11 cellular contexts compared by ENCODE assay signal in genomic region chr12:32586390-32586789, GRCh38.
DNase-seq lines count a peak whose midpoint lies in the region; ATAC-seq and TF ChIP-seq lines count a peak whose summit lies in the region.
"Had no signal": no experiment of that assay in that cellular context is flagged by ENCODE, and none has a peak within 500 bp of the region (broad histone marks: within the 10 kb centered on the region; RNA-seq: fewer than 3 reads in every experiment).

No MANE protein-coding gene starts in this region.

- TF ChIP-seq CTCF in PC-3 (conservative IDR thresholded peaks at IDR 0.05; ENCODE audit: low read depth, low read length) = no peak

- H3K9me3 Mint-ChIP-seq in T-helper 2 cell treated with Interferon-gamma antibody and Interleukin-4, amounts not matched to agents 5 μg/mL and 100 μg/mL, for 36 hours = peaks cover 14% of the 10 kb centered on the region
- H3K9me3 Mint-ChIP-seq in stimulated activated naive CD8-positive, alpha-beta T cell treated with anti-CD3 and anti-CD28 coated beads, Interleukin-15, Interleukin-2, amounts not matched to agents 100 ng/mL and 50 ng/mL, for 24 hours = no peaks in the 10 kb centered on the region

- intact Hi-C loops in PC-3 (cut with micrococcal nuclease) = no loop called here

- H3K9me2 ChIP-seq in PC-3 (replicated peaks; ENCODE audit: low read length) = no peaks in the 10 kb centered on the region

- H3K27me3 Mint-ChIP-seq in T-helper 2 cell treated with Interferon-gamma antibody and Interleukin-4, amounts not matched to agents 5 μg/mL and 100 μg/mL, for 36 hours (ENCODE audit: low read depth) = no peaks in the 10 kb centered on the region
- no peaks in the 10 kb centered on the region for H3K27me3 Mint-ChIP-seq in stimulated activated naive CD8-positive, alpha-beta T cell treated with anti-CD3 and anti-CD28 coated beads, Interleukin-15, Interleukin-2, amounts not matched to agents 100 ng/mL and 50 ng/mL, for 24 hours

- no TSS peak for BruUV-seq in PC-3 (replicated peaks; lab: Mats Ljungman, UMichigan)

- H3K4me1 ChIP-seq in PC-3 (ENCODE audit: insufficient read depth, low read length) = peaks cover 6% of the 10 kb centered on the region

- H3K27me3 ChIP-seq in PC-3 (ENCODE audit: low read length) = no peaks in the 10 kb centered on the region

- H4K20me1 ChIP-seq in PC-3 (ENCODE audit: low read length) = no peaks in the 10 kb centered on the region

- no peak overlapping the region for H2AFZ ChIP-seq in PC-3 (ENCODE audit: low read length)

- H3K9ac ChIP-seq in PC-3 (ENCODE audit: low read length) = no peak overlapping the region

- H3K36me3 ChIP-seq in PC-3 (ENCODE audit: low read depth, low read length) = no peaks in the 10 kb centered on the region

- H3K4me3 Mint-ChIP-seq in T-helper 2 cell treated with Interferon-gamma antibody and Interleukin-4, amounts not matched to agents 5 μg/mL and 100 μg/mL, for 36 hours = peak overlapping the region; percentile 25
- no peak overlapping the region for H3K4me3 Mint-ChIP-seq in stimulated activated naive CD8-positive, alpha-beta T cell treated with anti-CD3 and anti-CD28 coated beads, Interleukin-15, Interleukin-2, amounts not matched to agents 100 ng/mL and 50 ng/mL, for 24 hours

- H3K27ac ChIP-seq in PC-3 (ENCODE audit: low read length) = no peak overlapping the region
- H3K27ac ChIP-seq: A549 had no signal

- no peaks in the 10 kb centered on the region for H3K79me2 ChIP-seq in PC-3 (ENCODE audit: low read length)

- H3K4me2 ChIP-seq in PC-3 (ENCODE audit: low read length) = no peak overlapping the region
- H3K4me2 ChIP-seq: A549 had no signal

- H3K4me1 Mint-ChIP-seq in T-helper 2 cell treated with Interferon-gamma antibody and Interleukin-4, amounts not matched to agents 5 μg/mL and 100 μg/mL, for 36 hours (ENCODE audit: low read depth) = peaks cover 54% of the 10 kb centered on the region
- peaks cover 64% of the 10 kb centered on the region for H3K4me1 Mint-ChIP-seq in stimulated activated naive CD8-positive, alpha-beta T cell treated with anti-CD3 and anti-CD28 coated beads, Interleukin-15, Interleukin-2, amounts not matched to agents 100 ng/mL and 50 ng/mL, for 24 hours (ENCODE audit: low read depth)

- DNase-seq in T-helper 2 cell treated with Interferon-gamma antibody and Interleukin-4, amounts not matched to agents 5 μg/mL and 100 μg/mL, for 36 hours (ENCODE audit: low spot score) = peak; percentile 45
- no peak for DNase-seq in T-helper 2 cell
- DNase-seq in PC-3 = peak; percentile 49
- peak; percentile 83 to 95 for DNase-seq in dermis microvascular lymphatic vessel endothelial cell (ENCODE audit: low read depth in 2 of 2)
- DNase-seq in activated CD4-positive, CD25-positive, alpha-beta regulatory T cell treated with anti-CD3 and anti-CD28 coated beads, Interleukin-2, amount 50 U/mL, for 72 hours = no peak
- DNase-seq: activated CD4-positive, CD25-positive, alpha-beta regulatory T cell; NCI-H774 had no signal

- POLR2A ChIA-PET in PC-3 (lab: Charles Lee; ENCODE audit: unreplicated experiment) = no interaction called here

- no peaks in the 10 kb centered on the region for H3F3A ChIP-seq in PC-3 (ENCODE audit: low read length, unreplicated experiment)

- no peaks in the 10 kb centered on the region for H3K9me3 ChIP-seq in PC-3 (ENCODE audit: low read length)
- H3K9me3 ChIP-seq: A549 had no signal

- H3K4me3 ChIP-seq in PC-3 (ENCODE audit: low read length) = no peak overlapping the region
- H3K4me3 ChIP-seq: A549 had no signal

- peaks cover 17% of the 10 kb centered on the region for H3K36me3 Mint-ChIP-seq in T-helper 2 cell treated with Interferon-gamma antibody and Interleukin-4, amounts not matched to agents 5 μg/mL and 100 μg/mL, for 36 hours (ENCODE audit: low read depth)
- no peaks in the 10 kb centered on the region for H3K36me3 Mint-ChIP-seq in stimulated activated naive CD8-positive, alpha-beta T cell treated with anti-CD3 and anti-CD28 coated beads, Interleukin-15, Interleukin-2, amounts not matched to agents 100 ng/mL and 50 ng/mL, for 24 hours (ENCODE audit: low read depth)

- H3K27ac Mint-ChIP-seq in T-helper 2 cell treated with Interferon-gamma antibody and Interleukin-4, amounts not matched to agents 5 μg/mL and 100 μg/mL, for 36 hours = peak overlapping the region; percentile 81
- peak overlapping the region; percentile 22 for H3K27ac Mint-ChIP-seq in stimulated activated naive CD8-positive, alpha-beta T cell treated with anti-CD3 and anti-CD28 coated beads, Interleukin-15, Interleukin-2, amounts not matched to agents 100 ng/mL and 50 ng/mL, for 24 hours

- CTCF ChIA-PET in PC-3 (lab: Charles Lee) = no interaction called here

- ATAC-seq in PC-3 (peak; percentile 33; the same call in 1 of the 2 replicates), GM21526 (IDR thresholded peaks at IDR 0.05; ENCODE audit: low FRiP score, unreplicated experiment) (no peak), GM21528 (IDR thresholded peaks at IDR 0.05; ENCODE audit: low FRiP score, unreplicated experiment) (no peak)
- ATAC-seq: A549 had no signal

Comparison
In these comparisons a context has a peak if more than half of its experiments do, and no peak if none do; other contexts are left out.
1. DNase-seq: peak in T-helper 2 cell treated with Interferon-gamma antibody and Interleukin-4, amounts not matched to agents 5 μg/mL and 100 μg/mL, for 36 hours (single experiment), PC-3 (single experiment) and dermis microvascular lymphatic vessel endothelial cell (2 of 2); none in T-helper 2 cell (0 of 5) and activated CD4-positive, CD25-positive, alpha-beta regulatory T cell treated with anti-CD3 and anti-CD28 coated beads, Interleukin-2, amount 50 U/mL, for 72 hours (single experiment).